ENCODE assay signal across 8 cellular contexts in genomic region chr11:93784152-93784934, GRCh38. TPM values are rescaled to one million over a fixed set of nuclear protein-coding genes. Genes with fewer than 3 reads are reported as not detected.
DNase-seq lines count a peak whose midpoint lies in the region; ATAC-seq and TF ChIP-seq lines count a peak whose summit lies in the region.

A gene with protein sequence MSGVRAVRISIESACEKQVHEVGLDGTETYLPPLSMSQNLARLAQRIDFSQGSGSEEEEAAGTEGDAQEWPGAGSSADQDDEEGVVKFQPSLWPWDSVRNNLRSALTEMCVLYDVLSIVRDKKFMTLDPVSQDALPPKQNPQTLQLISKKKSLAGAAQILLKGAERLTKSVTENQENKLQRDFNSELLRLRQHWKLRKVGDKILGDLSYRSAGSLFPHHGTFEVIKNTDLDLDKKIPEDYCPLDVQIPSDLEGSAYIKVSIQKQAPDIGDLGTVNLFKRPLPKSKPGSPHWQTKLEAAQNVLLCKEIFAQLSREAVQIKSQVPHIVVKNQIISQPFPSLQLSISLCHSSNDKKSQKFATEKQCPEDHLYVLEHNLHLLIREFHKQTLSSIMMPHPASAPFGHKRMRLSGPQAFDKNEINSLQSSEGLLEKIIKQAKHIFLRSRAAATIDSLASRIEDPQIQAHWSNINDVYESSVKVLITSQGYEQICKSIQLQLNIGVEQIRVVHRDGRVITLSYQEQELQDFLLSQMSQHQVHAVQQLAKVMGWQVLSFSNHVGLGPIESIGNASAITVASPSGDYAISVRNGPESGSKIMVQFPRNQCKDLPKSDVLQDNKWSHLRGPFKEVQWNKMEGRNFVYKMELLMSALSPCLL (plus strand): TSS chr11:93784282. CDS start chr11:93784514, 232 bp downstream.

- no peaks in the 10 kb centered on the region for H3K9me3 Mint-ChIP-seq in activated CD4-positive, alpha-beta T cell treated with anti-CD3 and anti-CD28 coated beads, Interleukin-2, amount 10 ng/mL, durations not matched to agents 24 days and 14 days

- ATAC-seq in GM19324 (IDR thresholded peaks at IDR 0.05; ENCODE audit: low FRiP score, unreplicated experiment) (peak; percentile 96), HG03469 (IDR thresholded peaks at IDR 0.05; ENCODE audit: unreplicated experiment) (peak; percentile 91), left colon (peak; percentile 99)

- TF ChIP-seq CTCF in coronary artery (IDR thresholded peaks at IDR 0.05), result no peak

- peak within 1 kb of the TSS; percentile 99 for H3K4me3 Mint-ChIP-seq in activated CD4-positive, alpha-beta T cell treated with anti-CD3 and anti-CD28 coated beads, Interleukin-2, amount 10 ng/mL, durations not matched to agents 24 days and 14 days

- H3K4me1 Mint-ChIP-seq in activated CD4-positive, alpha-beta T cell treated with anti-CD3 and anti-CD28 coated beads, Interleukin-2, amount 10 ng/mL, durations not matched to agents 24 days and 14 days, result peaks cover 41% of the 10 kb centered on the region

- no peaks in the 10 kb centered on the region for H3K27me3 Mint-ChIP-seq in activated CD4-positive, alpha-beta T cell treated with anti-CD3 and anti-CD28 coated beads, Interleukin-2, amount 10 ng/mL, durations not matched to agents 24 days and 14 days

- peak within 1 kb of the TSS; percentile 95 for H3K27ac Mint-ChIP-seq in activated CD4-positive, alpha-beta T cell treated with anti-CD3 and anti-CD28 coated beads, Interleukin-2, amount 10 ng/mL, durations not matched to agents 24 days and 14 days

- intact Hi-C loops in activated CD4-positive, alpha-beta T cell treated with anti-CD3 and anti-CD28 coated beads, Interleukin-2, amount 10 ng/mL, durations not matched to agents 24 days and 14 days (cut with micrococcal nuclease), result loop anchor here (1.0 to 10.0 kb wide), 5 partner anchors 43 to 1190 kb away; partner anchors contain the start of genes ANKRD49, C11orf54, CEP295 and CWC15
- intact Hi-C loops in left colon (cut with DNase I, micrococcal nuclease), result loop anchor here in 1 of 2 donors (5.0 kb wide), 1 partner anchor 42 kb away; the partner anchor contains the start of genes C11orf54 and TAF1D

- H3K4me3 ChIP-seq in coronary artery, result peak within 1 kb of the TSS; percentile 83

- peaks cover 39% of the 10 kb centered on the region for H3K36me3 Mint-ChIP-seq in activated CD4-positive, alpha-beta T cell treated with anti-CD3 and anti-CD28 coated beads, Interleukin-2, amount 10 ng/mL, durations not matched to agents 24 days and 14 days (ENCODE audit: low read depth)

- DNase-seq in C1 segment of cervical spinal cord (lab: John Stamatoyannopoulos, UW) (peak; percentile 24 to 93 (median 90)), NCI-H526 (lab: John Stamatoyannopoulos, UW) (peak; percentile 98 to 99), coronary artery (ENCODE audit: low spot score) (peak; percentile 95), left colon (peak; percentile 92 to 94)
- peak; percentile 97 for DNase-seq in activated CD4-positive, alpha-beta T cell treated with anti-CD3 and anti-CD28 coated beads, Interleukin-2, amount 10 ng/mL, durations not matched to agents 24 days and 14 days
- peak; percentile 91 for DNase-seq in stimulated activated CD4-positive, alpha-beta T cell treated with anti-CD3 and anti-CD28 coated beads, Interleukin-1b, Interleukin-23, amount 100 ng/mL, for 48 hours

- H3K27ac ChIP-seq in coronary artery, result peak within 1 kb of the TSS; percentile 89 to 95

RNA-seq across cellular contexts. Expression of the gene that starts here (rescaled TPM):
- 48.5 and 55.1 TPM in 2 replicates for total RNA-seq in activated CD4-positive, alpha-beta T cell treated with anti-CD3 and anti-CD28 coated beads, Interleukin-2, amount 10 ng/mL, durations not matched to agents 24 days and 14 days
- total RNA-seq in left colon, result 10 to 100 TPM; 22.6 to 25.6 TPM

Comparison
In these comparisons a context has a peak if more than half of its experiments do, and no peak if none do; other contexts are left out.
1. Peak in every context shown above with its lines: DNase-seq, ATAC-seq, H3K4me3 ChIP-seq and H3K27ac ChIP-seq.